3 cellular contexts compared by ENCODE assay signal in genomic region chr17:63491976-63492575, GRCh38.
TF ChIP-seq lines count a peak whose summit lies in the region.

No MANE protein-coding gene starts in this region.

TF ChIP-seq in IMR-90, 13 proteins besides CTCF, POLR2A, EP300 and RAD21:
- no peak for TF ChIP-seq MAZ (IDR thresholded peaks at IDR 0.05; ENCODE audit: borderline replicate concordance, low read depth, low read length)
- TF ChIP-seq, protein P1, sequence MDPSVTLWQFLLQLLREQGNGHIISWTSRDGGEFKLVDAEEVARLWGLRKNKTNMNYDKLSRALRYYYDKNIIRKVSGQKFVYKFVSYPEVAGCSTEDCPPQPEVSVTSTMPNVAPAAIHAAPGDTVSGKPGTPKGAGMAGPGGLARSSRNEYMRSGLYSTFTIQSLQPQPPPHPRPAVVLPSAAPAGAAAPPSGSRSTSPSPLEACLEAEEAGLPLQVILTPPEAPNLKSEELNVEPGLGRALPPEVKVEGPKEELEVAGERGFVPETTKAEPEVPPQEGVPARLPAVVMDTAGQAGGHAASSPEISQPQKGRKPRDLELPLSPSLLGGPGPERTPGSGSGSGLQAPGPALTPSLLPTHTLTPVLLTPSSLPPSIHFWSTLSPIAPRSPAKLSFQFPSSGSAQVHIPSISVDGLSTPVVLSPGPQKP (IDR thresholded peaks at IDR 0.05; ENCODE audit: borderline replicate concordance, low read depth, low read length), result no peak
- TF ChIP-seq RFX5 (IDR thresholded peaks at IDR 0.05; ENCODE audit: low read depth, low read length), result no peak

TF ChIP-seq in K562, 482 proteins besides CTCF, POLR2A, EP300 and RAD21:
- TF ChIP-seq RFX5 (IDR thresholded peaks at IDR 0.05; ENCODE audit: low read depth, low read length) (0 out of 2 replicates have a peak, but pooled peaks have one; percentile 21), ZNF277 (CRISPR knock-in tag; IDR thresholded peaks at IDR 0.05; ENCODE audit: borderline replicate concordance) (no peak)

TF ChIP-seq in GM23338, 12 proteins besides CTCF, POLR2A, EP300 and RAD21:
- TF ChIP-seq ZNF331 (CRISPR knock-in tag; IDR thresholded peaks at IDR 0.05; ENCODE audit: low read depth) (no peak), ZNF114 (CRISPR knock-in tag; IDR thresholded peaks at IDR 0.05) (no peak), EZH2phosphoT487 (IDR thresholded peaks at IDR 0.05; ENCODE audit: unreplicated experiment) (no peak), ZNF462 (CRISPR knock-in tag; IDR thresholded peaks at IDR 0.05) (no peak), CREB1 (CRISPR knock-in tag; IDR thresholded peaks at IDR 0.05; ENCODE audit: low read depth) (no peak), STAT1 (IDR thresholded peaks at IDR 0.05; ENCODE audit: unreplicated experiment) (no peak)
